In genomic region chr2:45192991-45193390, GRCh38 we compare ENCODE assay signal across 34 cellular contexts.
"Had no signal": no experiment of that assay in that cellular context is flagged by ENCODE, and none has a peak within 500 bp of the region (broad histone marks: within the 10 kb centered on the region; RNA-seq: fewer than 3 reads in every experiment).

No MANE protein-coding gene starts in this region.

- H3K36me3 Mint-ChIP-seq: activated CD8-positive, alpha-beta memory T cell treated with anti-CD3 and anti-CD28 coated beads, Interleukin-2, amount 10 ng/mL, durations not matched to agents 7 days and 5 days; activated naive CD4-positive, alpha-beta T cell treated with anti-CD3 and anti-CD28 coated beads, Interleukin-2, amount 10 ng/mL, durations not matched to agents 7 days and 5 days; activated naive CD4-positive, alpha-beta T cell treated with anti-CD3 and anti-CD28 coated beads, Interleukin-2, amount 50 U/mL, for 24 hours; activated naive CD8-positive, alpha-beta T cell; activated naive CD8-positive, alpha-beta T cell treated with anti-CD3 and anti-CD28 coated beads, Interleukin-2, amount 10 ng/mL, durations not matched to agents 7 days and 5 days; brain; T-cell had no signal

- H3K9me3 Mint-ChIP-seq: activated B cell treated with CpG ODN at 0.5 μM for 24 hours; activated CD4-positive, alpha-beta memory T cell treated with anti-CD3 and anti-CD28 coated beads, Interleukin-2, amount 10 ng/mL, durations not matched to agents 7 days and 5 days; activated CD4-positive, alpha-beta T cell treated with anti-CD3 and anti-CD28 coated beads, Interleukin-2, amount 10 ng/mL, durations not matched to agents 7 days and 5 days; activated naive CD4-positive, alpha-beta T cell treated with anti-CD3 and anti-CD28 coated beads, Interleukin-2, amount 10 ng/mL, durations not matched to agents 7 days and 5 days; activated naive CD4-positive, alpha-beta T cell treated with anti-CD3 and anti-CD28 coated beads, Interleukin-2, amount 50 U/mL, for 24 hours; activated naive CD8-positive, alpha-beta T cell treated with anti-CD3 and anti-CD28 coated beads, Interleukin-2, amount 10 ng/mL, durations not matched to agents 7 days and 5 days; activated naive CD8-positive, alpha-beta T cell treated with anti-CD3 and anti-CD28 coated beads, Interleukin-2, amount 50 U/mL, for 24 hours; activated T-cell treated with anti-CD3 and anti-CD28 coated beads, Interleukin-2, amount 50 U/mL, for 4 hours; activated T-cell treated with anti-CD3 and anti-CD28 coated beads, Interleukin-2, amount 50 U/mL, for 72 hours; activated T-helper 1 cell treated with anti-CD3 and anti-CD28 coated beads, Interleukin-12 subunit alpha, Interleukin-12 subunit beta, Interleukin-2, Interleukin-4 antibody, amounts not matched to agents 30 ng/mL and 10 ng/mL and 1 ng/mL, durations not matched to agents 14 hours and 24 hours and 36 hours; activated T-helper 17 cell treated with anti-CD3 and anti-CD28 coated beads, Interleukin-2, amount 50 U/mL, for 72 hours; central memory CD8-positive, alpha-beta T cell; T-cell had no signal

- H3K36me3 ChIP-seq: ascending aorta, cardiac muscle cell had no signal

- DNase-seq: activated B cell treated with CpG ODN at 0.5 μM for 24 hours; activated CD4-positive, alpha-beta memory T cell treated with anti-CD3 and anti-CD28 coated beads, Interleukin-2, amount 10 ng/mL, durations not matched to agents 7 days and 5 days; activated CD4-positive, alpha-beta T cell treated with anti-CD3 and anti-CD28 coated beads for 36 hours; activated CD4-positive, alpha-beta T cell treated with anti-CD3 and anti-CD28 coated beads for 48 hours; activated CD4-positive, alpha-beta T cell treated with anti-CD3 and anti-CD28 coated beads, Interleukin-2, amount 10 ng/mL, durations not matched to agents 7 days and 5 days; activated CD4-positive, alpha-beta T cell treated with anti-CD3 and anti-CD28 coated beads, Interleukin-2, amount 50 U/mL, for 48 hours; activated CD4-positive, CD25-positive, alpha-beta regulatory T cell treated with anti-CD3 and anti-CD28 coated beads, Interleukin-2, amount 50 U/mL, for 72 hours; activated CD8-positive, alpha-beta memory T cell treated with anti-CD3 and anti-CD28 coated beads for 24 hours; activated CD8-positive, alpha-beta memory T cell treated with anti-CD3 and anti-CD28 coated beads, Interleukin-2, amount 10 ng/mL, durations not matched to agents 7 days and 5 days; activated CD8-positive, alpha-beta memory T cell treated with anti-CD3 and anti-CD28 coated beads, Interleukin-2, amount 50 U/mL, for 48 hours; activated CD8-positive, alpha-beta T cell treated with anti-CD3 and anti-CD28 coated beads, Interleukin-2, amount 10 ng/mL, durations not matched to agents 7 days and 5 days; activated effector memory CD4-positive, alpha-beta T cell treated with Interleukin-2 at 50 U/mL for 16 hours; activated gamma-delta T cell; activated naive CD4-positive, alpha-beta T cell treated with anti-CD3 and anti-CD28 coated beads, Interleukin-2, amount 10 ng/mL, durations not matched to agents 7 days and 5 days; activated naive CD4-positive, alpha-beta T cell treated with Interleukin-2 at 50 U/mL for 16 hours; activated naive CD8-positive, alpha-beta T cell treated with anti-CD3 and anti-CD28 coated beads, Interleukin-2, amount 10 ng/mL, durations not matched to agents 7 days and 5 days; activated naive CD8-positive, alpha-beta T cell treated with anti-CD3 and anti-CD28 coated beads, Interleukin-2, amount 50 U/mL, for 24 hours; activated T-cell treated with anti-CD3 and anti-CD28 coated beads, Interleukin-2, amount 50 U/mL, for 4 hours; activated T-cell treated with anti-CD3 and anti-CD28 coated beads, Interleukin-2, amount 50 U/mL, for 72 hours; amygdala; anterior cingulate cortex; caudate nucleus; cerebellar nuclear complex; T-cell; T-helper 17 cell had no signal

- H3K4me1 ChIP-seq: ascending aorta had no signal

- H3K27ac ChIP-seq: ascending aorta, cardiac muscle cell, VCaP had no signal

- H3K4me3 ChIP-seq: ascending aorta, cardiac muscle cell had no signal

- H3K27ac Mint-ChIP-seq: activated B cell treated with CpG ODN at 0.5 μM for 24 hours; activated CD4-positive, alpha-beta memory T cell treated with anti-CD3 and anti-CD28 coated beads, Interleukin-2, amount 10 ng/mL, durations not matched to agents 7 days and 5 days; activated CD4-positive, alpha-beta T cell treated with anti-CD3 and anti-CD28 coated beads for 36 hours; activated CD4-positive, alpha-beta T cell treated with anti-CD3 and anti-CD28 coated beads, Interleukin-2, amount 10 ng/mL, durations not matched to agents 7 days and 5 days; activated CD8-positive, alpha-beta memory T cell treated with anti-CD3 and anti-CD28 coated beads, Interleukin-2, amount 10 ng/mL, durations not matched to agents 7 days and 5 days; activated CD8-positive, alpha-beta T cell treated with anti-CD3 and anti-CD28 coated beads, Interleukin-2, amount 10 ng/mL, durations not matched to agents 7 days and 5 days; activated naive CD4-positive, alpha-beta T cell treated with anti-CD3 and anti-CD28 coated beads, Interleukin-2, amount 10 ng/mL, durations not matched to agents 7 days and 5 days; activated naive CD4-positive, alpha-beta T cell treated with anti-CD3 and anti-CD28 coated beads, Interleukin-2, amount 50 U/mL, for 24 hours; activated naive CD8-positive, alpha-beta T cell; activated naive CD8-positive, alpha-beta T cell treated with anti-CD3 and anti-CD28 coated beads, Interleukin-2, amount 10 ng/mL, durations not matched to agents 7 days and 5 days; activated naive CD8-positive, alpha-beta T cell treated with anti-CD3 and anti-CD28 coated beads, Interleukin-2, amount 50 U/mL, for 24 hours; activated T-cell treated with anti-CD3 and anti-CD28 coated beads, Interleukin-2, amount 50 U/mL, for 72 hours; activated T-helper 1 cell treated with anti-CD3 and anti-CD28 coated beads, Interleukin-12 subunit alpha, Interleukin-12 subunit beta, Interleukin-2, Interleukin-4 antibody, amounts not matched to agents 30 ng/mL and 10 ng/mL and 1 ng/mL, durations not matched to agents 14 hours and 24 hours and 36 hours; activated T-helper 17 cell treated with anti-CD3 and anti-CD28 coated beads, Interleukin-2, amount 50 U/mL, for 72 hours; T-cell; T-helper 17 cell had no signal

- H3K27me3 ChIP-seq: ascending aorta had no signal

- H3K4me1 Mint-ChIP-seq: activated B cell treated with CpG ODN at 0.5 μM for 24 hours; activated CD4-positive, alpha-beta memory T cell treated with anti-CD3 and anti-CD28 coated beads, Interleukin-2, amount 10 ng/mL, durations not matched to agents 7 days and 5 days; activated CD4-positive, alpha-beta T cell treated with anti-CD3 and anti-CD28 coated beads for 36 hours; activated CD4-positive, alpha-beta T cell treated with anti-CD3 and anti-CD28 coated beads, Interleukin-2, amount 10 ng/mL, durations not matched to agents 7 days and 5 days; activated CD8-positive, alpha-beta memory T cell treated with anti-CD3 and anti-CD28 coated beads, Interleukin-2, amount 10 ng/mL, durations not matched to agents 7 days and 5 days; activated naive CD4-positive, alpha-beta T cell treated with anti-CD3 and anti-CD28 coated beads, Interleukin-2, amount 10 ng/mL, durations not matched to agents 7 days and 5 days; activated naive CD4-positive, alpha-beta T cell treated with anti-CD3 and anti-CD28 coated beads, Interleukin-2, amount 50 U/mL, for 24 hours; activated naive CD8-positive, alpha-beta T cell treated with anti-CD3 and anti-CD28 coated beads, Interleukin-2, amount 10 ng/mL, durations not matched to agents 7 days and 5 days; activated naive CD8-positive, alpha-beta T cell treated with anti-CD3 and anti-CD28 coated beads, Interleukin-2, amount 50 U/mL, for 24 hours; activated T-helper 17 cell treated with anti-CD3 and anti-CD28 coated beads, Interleukin-2, amount 50 U/mL, for 72 hours; central memory CD8-positive, alpha-beta T cell; T-cell; T-helper 17 cell had no signal

- H3K9me3 ChIP-seq: ascending aorta had no signal

- H3K4me3 Mint-ChIP-seq: activated B cell treated with CpG ODN at 0.5 μM for 24 hours; activated CD4-positive, alpha-beta memory T cell treated with anti-CD3 and anti-CD28 coated beads, Interleukin-2, amount 10 ng/mL, durations not matched to agents 7 days and 5 days; activated CD4-positive, alpha-beta T cell treated with anti-CD3 and anti-CD28 coated beads for 36 hours; activated CD4-positive, alpha-beta T cell treated with anti-CD3 and anti-CD28 coated beads, Interleukin-2, amount 10 ng/mL, durations not matched to agents 7 days and 5 days; activated CD8-positive, alpha-beta memory T cell treated with anti-CD3 and anti-CD28 coated beads, Interleukin-2, amount 10 ng/mL, durations not matched to agents 7 days and 5 days; activated CD8-positive, alpha-beta T cell treated with anti-CD3 and anti-CD28 coated beads, Interleukin-2, amount 10 ng/mL, durations not matched to agents 7 days and 5 days; activated naive CD4-positive, alpha-beta T cell treated with anti-CD3 and anti-CD28 coated beads, Interleukin-2, amount 10 ng/mL, durations not matched to agents 7 days and 5 days; activated naive CD4-positive, alpha-beta T cell treated with anti-CD3 and anti-CD28 coated beads, Interleukin-2, amount 50 U/mL, for 24 hours; activated naive CD8-positive, alpha-beta T cell; activated naive CD8-positive, alpha-beta T cell treated with anti-CD3 and anti-CD28 coated beads, Interleukin-2, amount 10 ng/mL, durations not matched to agents 7 days and 5 days; activated naive CD8-positive, alpha-beta T cell treated with anti-CD3 and anti-CD28 coated beads, Interleukin-2, amount 50 U/mL, for 24 hours; activated T-cell treated with anti-CD3 and anti-CD28 coated beads, Interleukin-2, amount 50 U/mL, for 4 hours; activated T-cell treated with anti-CD3 and anti-CD28 coated beads, Interleukin-2, amount 50 U/mL, for 72 hours; activated T-helper 1 cell treated with anti-CD3 and anti-CD28 coated beads, Interleukin-12 subunit alpha, Interleukin-12 subunit beta, Interleukin-2, Interleukin-4 antibody, amounts not matched to agents 30 ng/mL and 10 ng/mL and 1 ng/mL, durations not matched to agents 14 hours and 24 hours and 36 hours; activated T-helper 17 cell treated with anti-CD3 and anti-CD28 coated beads, Interleukin-2, amount 50 U/mL, for 72 hours; brain; central memory CD8-positive, alpha-beta T cell; T-cell; T-helper 17 cell had no signal
